ENCODE assay signal across 8 cellular contexts in genomic region chr1:148263906-148264255, GRCh38.
DNase-seq lines count a peak whose midpoint lies in the region; ATAC-seq, FAIRE-seq and TF ChIP-seq lines count a peak whose summit lies in the region.

No MANE protein-coding gene starts in this region.

- H3K9me3 Mint-ChIP-seq in activated T-cell treated with anti-CD3 and anti-CD28 coated beads, Interleukin-2, amount 50 U/mL, for 4 hours, result no peaks in the 10 kb centered on the region

- no peak for TF ChIP-seq CTCF in cardiac muscle cell (IDR thresholded peaks at IDR 0.05; ENCODE audit: low read depth, low read length)

- H3K27me3 Mint-ChIP-seq in activated T-cell treated with anti-CD3 and anti-CD28 coated beads, Interleukin-2, amount 50 U/mL, for 4 hours (ENCODE audit: low read depth), result no peaks in the 10 kb centered on the region

- H3K9me3 ChIP-seq in cardiac muscle cell (ENCODE audit: low read depth) (no peaks in the 10 kb centered on the region), subcutaneous abdominal adipose tissue (ENCODE audit: control insufficient read depth in 5 of 5, low read length in 5 of 5) (peaks cover 0 to 2% (median 0%) of the 10 kb centered on the region in 5 donors)

- FAIRE-seq in H54 (lab: Jason Lieb, UNC), result no peak

- H3K27ac ChIP-seq in cardiac muscle cell, result no peak overlapping the region
- peak overlapping the region; percentile 37 for H3K27ac ChIP-seq in subcutaneous abdominal adipose tissue (ENCODE audit: low read depth, low read length)

- H3K27me3 ChIP-seq in cardiac muscle cell, result no peaks in the 10 kb centered on the region
- H3K27me3 ChIP-seq in subcutaneous abdominal adipose tissue (ENCODE audit: control insufficient read depth in 5 of 5, insufficient read depth in 4 of 5, low read length in 5 of 5), result no peaks in the 10 kb centered on the region

- peaks cover 3% of the 10 kb centered on the region for H3K4me1 ChIP-seq in cardiac muscle cell (ENCODE audit: low read depth)
- peaks cover 0 to 15% (median 14%) of the 10 kb centered on the region in 5 donors for H3K4me1 ChIP-seq in subcutaneous abdominal adipose tissue (ENCODE audit: control insufficient read depth in 5 of 5, insufficient read depth in 5 of 5, low read length in 5 of 5)

- peaks cover 16% of the 10 kb centered on the region for H3K4me1 Mint-ChIP-seq in activated T-cell treated with anti-CD3 and anti-CD28 coated beads, Interleukin-2, amount 50 U/mL, for 4 hours (ENCODE audit: low read depth)

- peak overlapping the region; percentile 15 to 78 (median 48) for H3K9ac ChIP-seq in subcutaneous abdominal adipose tissue (ENCODE audit: low read length in 5 of 5)

- no peak for DNase-seq in cardiac muscle cell (ENCODE audit: low read depth in 1 of 2, low spot score in 1 of 2)
- no peak for DNase-seq in cardiac septum (ENCODE audit: low spot score)
- peak; percentile 14 for DNase-seq in activated T-cell treated with anti-CD3 and anti-CD28 coated beads, Interleukin-2, amount 50 U/mL, for 4 hours
- peak; percentile 13 for DNase-seq in iPS-NIHi7 (ENCODE audit: extremely low spot score)
- DNase-seq in H54 (ENCODE audit: insufficient read length, low spot score), result no peak

- H3K4me3 ChIP-seq in cardiac muscle cell (peak overlapping the region; percentile 40), subcutaneous abdominal adipose tissue (ENCODE audit: low read depth in 1 of 5, low read length in 5 of 5) (peak overlapping the region; percentile 76 to 90 (median 83))

- intact Hi-C loops in cardiac septum (cut with DNase I), result no loop called here

- H3K36me3 Mint-ChIP-seq in activated T-cell treated with anti-CD3 and anti-CD28 coated beads, Interleukin-2, amount 50 U/mL, for 4 hours (ENCODE audit: insufficient read depth), result no peaks in the 10 kb centered on the region

- H3K36me3 ChIP-seq in cardiac muscle cell (no peaks in the 10 kb centered on the region), subcutaneous abdominal adipose tissue (ENCODE audit: control insufficient read depth in 5 of 5, insufficient read depth in 5 of 5, low read length in 5 of 5) (no peaks in the 10 kb centered on the region)

- H3K4me3 Mint-ChIP-seq in activated T-cell treated with anti-CD3 and anti-CD28 coated beads, Interleukin-2, amount 50 U/mL, for 4 hours, result peak overlapping the region; percentile 90

- TF ChIP-seq POLR2A in H54 (IDR thresholded peaks at IDR 0.05; ENCODE audit: low read depth, low read length), result no peak

- ATAC-seq in activated T-cell treated with anti-CD3 and anti-CD28 coated beads, Interleukin-2, amount 50 U/mL, for 4 hours, result no peak
- ATAC-seq in HG03025 (IDR thresholded peaks at IDR 0.05; ENCODE audit: low FRiP score, unreplicated experiment) (no peak), GM21786 (IDR thresholded peaks at IDR 0.05; ENCODE audit: unreplicated experiment) (no peak)

Comparison
In these comparisons a context has a peak if more than half of its experiments do, and no peak if none do; other contexts are left out.
1. DNase-seq: peak in activated T-cell treated with anti-CD3 and anti-CD28 coated beads, Interleukin-2, amount 50 U/mL, for 4 hours (single experiment) and iPS-NIHi7 (single experiment); none in cardiac muscle cell (0 of 2), cardiac septum (single experiment) and H54 (single experiment).